8 cellular contexts compared by ENCODE assay signal in the genomic region with DNA sequence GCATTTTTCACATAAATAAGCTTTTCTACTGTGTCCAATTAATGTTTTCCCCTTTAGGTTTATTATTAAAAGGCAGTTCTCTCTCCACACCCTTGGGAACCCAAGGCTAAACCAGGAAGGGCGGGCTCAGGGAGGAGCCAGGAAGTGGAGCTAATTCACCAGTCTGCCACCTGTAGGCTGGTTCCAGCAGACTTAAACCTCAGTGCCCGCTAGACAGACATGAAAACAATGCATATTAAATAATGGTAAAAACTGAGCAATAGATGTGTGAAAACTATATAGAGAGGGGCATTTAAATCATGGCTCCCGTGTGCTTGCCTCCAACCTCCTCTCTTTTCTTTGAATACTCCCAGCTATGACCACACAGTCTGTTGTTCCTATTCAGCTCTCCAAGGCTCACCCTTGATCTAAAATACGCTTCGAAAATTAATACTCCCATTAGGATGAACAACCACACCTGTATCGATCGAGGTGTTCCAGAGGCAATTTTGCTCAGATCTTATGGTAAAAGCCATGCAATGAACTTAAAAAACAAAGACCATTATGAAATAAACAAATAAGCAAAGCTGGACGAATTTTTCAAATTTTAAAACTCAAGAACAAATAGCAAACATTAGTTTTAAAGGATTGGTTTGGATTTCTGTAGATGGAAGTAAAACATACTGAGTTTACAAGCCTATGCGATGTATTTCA.
DNase-seq lines count a peak whose midpoint lies in the region; ATAC-seq and TF ChIP-seq lines count a peak whose summit lies in the region.

No MANE protein-coding gene starts in this region.

- no peak for TF ChIP-seq CTCF in HEK293 (tag by site-specific recombination; IDR thresholded peaks at IDR 0.05)

- no peak overlapping the region for H3K27ac ChIP-seq in HEK293 (ENCODE audit: extremely low read depth, low read depth, low read length)

- DNase-seq in ACHN (peak; percentile 87), SHP77 treated with DMSO at 0.1 percent for 48 hours (lab: John Stamatoyannopoulos, UW) (peak; percentile 48), immature natural killer cell (no peak), T-helper 1 cell (no peak)

- H3K9me3 Mint-ChIP-seq in immature natural killer cell, result peaks cover 0 to 13% (median 2%) of the 10 kb centered on the region in 6 donors

- peaks cover 16% of the 10 kb centered on the region for H3K4me1 ChIP-seq in HEK293 (ENCODE audit: control insufficient read depth, insufficient read depth, low read length)

- H3K27ac Mint-ChIP-seq in immature natural killer cell, result no peak overlapping the region

- no peak for ATAC-seq in HG03135 (IDR thresholded peaks at IDR 0.05; ENCODE audit: unreplicated experiment)
- ATAC-seq in HG02623 (IDR thresholded peaks at IDR 0.05; ENCODE audit: unreplicated experiment), result no peak
- ATAC-seq in HG03097 (IDR thresholded peaks at IDR 0.05; ENCODE audit: low FRiP score, unreplicated experiment), result no peak

- peaks cover 10 to 34% (median 26%) of the 10 kb centered on the region in 3 donors for H3K27me3 Mint-ChIP-seq in immature natural killer cell (ENCODE audit: low read depth in 3 of 3)

- H3K4me3 Mint-ChIP-seq in immature natural killer cell, result peak overlapping the region in 3 of 5 donors; percentile 10 to 73 (median 67)

- CTCF ChIA-PET in HEK293 (lab: Yijun Ruan, JAX), result interaction anchor here (0.6 to 1.3 kb wide), 5 partner anchors 16 to 429 kb away, joined by 3 to 7 read pairs (median 3); no protein-coding TSS in a partner anchor

- H3K36me3 Mint-ChIP-seq in immature natural killer cell, result no peaks in the 10 kb centered on the region

- POLR2A ChIA-PET in HEK293 (lab: Yijun Ruan, JAX), result interaction anchor here (0.6 kb wide), 2 partner anchors 26 to 35 kb away, joined by 3 to 4 read pairs; no protein-coding TSS in a partner anchor

- H3K4me1 Mint-ChIP-seq in immature natural killer cell, result peaks cover 9 to 11% of the 10 kb centered on the region in 2 donors

- H3K9me3 ChIP-seq in HEK293 (ENCODE audit: control insufficient read depth, insufficient read depth, low read depth, low read length), result no peaks in the 10 kb centered on the region

- H3K4me3 ChIP-seq in HEK293 (ENCODE audit: low read depth, low read length), result no peak overlapping the region

- no peaks in the 10 kb centered on the region for H3K36me3 ChIP-seq in HEK293 (ENCODE audit: control insufficient read depth in 2 of 2, insufficient read depth in 1 of 2, low read length in 2 of 2)

- in situ Hi-C loops in ACHN (cut with HindIII; ENCODE audit: low pct_ligation_motif_present, low pct_unique_long_range_greater_than_20kb, low sequenced_read_pairs), result no loop called here

TF ChIP-seq in HEK293, 187 proteins besides CTCF, POLR2A, EP300 and RAD21:
- TF ChIP-seq ZNF621 (tag by site-specific recombination; IDR thresholded peaks at IDR 0.05) (no peak), ZNF626 (tag by site-specific recombination; IDR thresholded peaks at IDR 0.05) (no peak), KLF8 (tag by site-specific recombination; IDR thresholded peaks at IDR 0.05) (0 out of 2 replicates have a peak, but pooled peaks have one; percentile 35), SCRT2 (tag by site-specific recombination; IDR thresholded peaks at IDR 0.05) (peak; percentile 78)

Comparison
In these comparisons a context has a peak if more than half of its experiments do, and no peak if none do; other contexts are left out.
1. DNase-seq: peak in ACHN (single experiment) and SHP77 treated with DMSO at 0.1 percent for 48 hours (single experiment); none in immature natural killer cell (0 of 3) and T-helper 1 cell (0 of 5).